In genomic region chr20:504632-505075, GRCh38 we compare ENCODE assay signal across 1 cellular context.
TF ChIP-seq lines count a peak whose summit lies in the region.

No MANE protein-coding gene starts in this region.

TF ChIP-seq in HepG2, 621 proteins besides CTCF, POLR2A, EP300 and RAD21 (continued from another document and continues in another):
- TF ChIP-seq, protein P1, sequence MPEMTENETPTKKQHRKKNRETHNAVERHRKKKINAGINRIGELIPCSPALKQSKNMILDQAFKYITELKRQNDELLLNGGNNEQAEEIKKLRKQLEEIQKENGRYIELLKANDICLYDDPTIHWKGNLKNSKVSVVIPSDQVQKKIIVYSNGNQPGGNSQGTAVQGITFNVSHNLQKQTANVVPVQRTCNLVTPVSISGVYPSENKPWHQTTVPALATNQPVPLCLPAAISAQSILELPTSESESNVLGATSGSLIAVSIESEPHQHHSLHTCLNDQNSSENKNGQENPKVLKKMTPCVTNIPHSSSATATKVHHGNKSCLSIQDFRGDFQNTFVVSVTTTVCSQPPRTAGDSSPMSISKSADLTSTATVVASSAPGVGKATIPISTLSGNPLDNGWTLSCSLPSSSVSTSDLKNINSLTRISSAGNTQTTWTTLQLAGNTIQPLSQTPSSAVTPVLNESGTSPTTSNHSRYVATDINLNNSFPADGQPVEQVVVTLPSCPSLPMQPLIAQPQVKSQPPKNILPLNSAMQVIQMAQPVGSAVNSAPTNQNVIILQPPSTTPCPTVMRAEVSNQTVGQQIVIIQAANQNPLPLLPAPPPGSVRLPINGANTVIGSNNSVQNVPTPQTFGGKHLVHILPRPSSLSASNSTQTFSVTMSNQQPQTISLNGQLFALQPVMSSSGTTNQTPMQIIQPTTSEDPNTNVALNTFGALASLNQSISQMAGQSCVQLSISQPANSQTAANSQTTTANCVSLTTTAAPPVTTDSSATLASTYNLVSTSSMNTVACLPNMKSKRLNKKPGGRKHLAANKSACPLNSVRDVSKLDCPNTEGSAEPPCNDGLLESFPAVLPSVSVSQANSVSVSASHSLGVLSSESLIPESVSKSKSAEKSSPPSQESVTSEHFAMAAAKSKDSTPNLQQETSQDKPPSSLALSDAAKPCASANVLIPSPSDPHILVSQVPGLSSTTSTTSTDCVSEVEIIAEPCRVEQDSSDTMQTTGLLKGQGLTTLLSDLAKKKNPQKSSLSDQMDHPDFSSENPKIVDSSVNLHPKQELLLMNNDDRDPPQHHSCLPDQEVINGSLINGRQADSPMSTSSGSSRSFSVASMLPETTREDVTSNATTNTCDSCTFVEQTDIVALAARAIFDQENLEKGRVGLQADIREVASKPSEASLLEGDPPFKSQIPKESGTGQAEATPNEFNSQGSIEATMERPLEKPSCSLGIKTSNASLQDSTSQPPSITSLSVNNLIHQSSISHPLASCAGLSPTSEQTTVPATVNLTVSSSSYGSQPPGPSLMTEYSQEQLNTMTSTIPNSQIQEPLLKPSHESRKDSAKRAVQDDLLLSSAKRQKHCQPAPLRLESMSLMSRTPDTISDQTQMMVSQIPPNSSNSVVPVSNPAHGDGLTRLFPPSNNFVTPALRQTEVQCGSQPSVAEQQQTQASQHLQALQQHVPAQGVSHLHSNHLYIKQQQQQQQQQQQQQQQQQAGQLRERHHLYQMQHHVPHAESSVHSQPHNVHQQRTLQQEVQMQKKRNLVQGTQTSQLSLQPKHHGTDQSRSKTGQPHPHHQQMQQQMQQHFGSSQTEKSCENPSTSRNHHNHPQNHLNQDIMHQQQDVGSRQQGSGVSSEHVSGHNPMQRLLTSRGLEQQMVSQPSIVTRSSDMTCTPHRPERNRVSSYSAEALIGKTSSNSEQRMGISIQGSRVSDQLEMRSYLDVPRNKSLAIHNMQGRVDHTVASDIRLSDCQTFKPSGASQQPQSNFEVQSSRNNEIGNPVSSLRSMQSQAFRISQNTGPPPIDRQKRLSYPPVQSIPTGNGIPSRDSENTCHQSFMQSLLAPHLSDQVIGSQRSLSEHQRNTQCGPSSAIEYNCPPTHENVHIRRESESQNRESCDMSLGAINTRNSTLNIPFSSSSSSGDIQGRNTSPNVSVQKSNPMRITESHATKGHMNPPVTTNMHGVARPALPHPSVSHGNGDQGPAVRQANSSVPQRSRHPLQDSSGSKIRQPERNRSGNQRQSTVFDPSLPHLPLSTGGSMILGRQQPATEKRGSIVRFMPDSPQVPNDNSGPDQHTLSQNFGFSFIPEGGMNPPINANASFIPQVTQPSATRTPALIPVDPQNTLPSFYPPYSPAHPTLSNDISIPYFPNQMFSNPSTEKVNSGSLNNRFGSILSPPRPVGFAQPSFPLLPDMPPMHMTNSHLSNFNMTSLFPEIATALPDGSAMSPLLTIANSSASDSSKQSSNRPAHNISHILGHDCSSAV (CRISPR knock-in tag; IDR thresholded peaks at IDR 0.05; ENCODE audit: borderline replicate concordance), result no peak
- TF ChIP-seq GLI4 (CRISPR knock-in tag; IDR thresholded peaks at IDR 0.05; ENCODE audit: borderline replicate concordance), result no peak
- TF ChIP-seq, protein P2, sequence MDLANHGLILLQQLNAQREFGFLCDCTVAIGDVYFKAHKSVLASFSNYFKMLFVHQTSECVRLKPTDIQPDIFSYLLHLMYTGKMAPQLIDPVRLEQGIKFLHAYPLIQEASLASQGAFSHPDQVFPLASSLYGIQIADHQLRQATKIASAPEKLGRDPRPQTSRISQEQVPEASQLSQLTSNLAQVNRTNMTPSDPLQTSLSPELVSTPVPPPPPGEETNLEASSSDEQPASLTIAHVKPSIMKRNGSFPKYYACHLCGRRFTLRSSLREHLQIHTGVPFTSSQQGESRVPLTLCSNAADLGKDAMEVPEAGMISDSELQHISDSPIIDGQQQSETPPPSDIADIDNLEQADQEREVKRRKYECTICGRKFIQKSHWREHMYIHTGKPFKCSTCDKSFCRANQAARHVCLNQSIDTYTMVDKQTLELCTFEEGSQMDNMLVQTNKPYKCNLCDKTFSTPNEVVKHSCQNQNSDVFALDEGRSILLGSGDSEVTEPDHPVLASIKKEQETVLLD (CRISPR knock-in tag; IDR thresholded peaks at IDR 0.05; ENCODE audit: low read depth), result no peak
- no peak for TF ChIP-seq PRMT3 (CRISPR knock-in tag; IDR thresholded peaks at IDR 0.05; ENCODE audit: borderline replicate concordance, low read depth)
- 0 out of 2 replicates have a peak, but pooled peaks have one; percentile 35 for TF ChIP-seq MIER3 (CRISPR knock-in tag; IDR thresholded peaks at IDR 0.05; ENCODE audit: borderline replicate concordance)
- TF ChIP-seq ZNF674 (CRISPR knock-in tag; IDR thresholded peaks at IDR 0.05; ENCODE audit: low read depth), result no peak
- no peak; the same call in 2 of the 3 replicates for TF ChIP-seq MXI1 (IDR thresholded peaks at IDR 0.05; ENCODE audit: borderline replicate concordance, low read depth, low read length)
- TF ChIP-seq ARNT2 (CRISPR knock-in tag; IDR thresholded peaks at IDR 0.05; ENCODE audit: low read depth), result no peak
- TF ChIP-seq SYNCRIP (IDR thresholded peaks at IDR 0.05; ENCODE audit: insufficient read depth, low read depth, low read length), result no peak
- TF ChIP-seq ZNF10 (CRISPR knock-in tag; IDR thresholded peaks at IDR 0.05; ENCODE audit: borderline replicate concordance, low read depth), result no peak
- TF ChIP-seq, protein P3, sequence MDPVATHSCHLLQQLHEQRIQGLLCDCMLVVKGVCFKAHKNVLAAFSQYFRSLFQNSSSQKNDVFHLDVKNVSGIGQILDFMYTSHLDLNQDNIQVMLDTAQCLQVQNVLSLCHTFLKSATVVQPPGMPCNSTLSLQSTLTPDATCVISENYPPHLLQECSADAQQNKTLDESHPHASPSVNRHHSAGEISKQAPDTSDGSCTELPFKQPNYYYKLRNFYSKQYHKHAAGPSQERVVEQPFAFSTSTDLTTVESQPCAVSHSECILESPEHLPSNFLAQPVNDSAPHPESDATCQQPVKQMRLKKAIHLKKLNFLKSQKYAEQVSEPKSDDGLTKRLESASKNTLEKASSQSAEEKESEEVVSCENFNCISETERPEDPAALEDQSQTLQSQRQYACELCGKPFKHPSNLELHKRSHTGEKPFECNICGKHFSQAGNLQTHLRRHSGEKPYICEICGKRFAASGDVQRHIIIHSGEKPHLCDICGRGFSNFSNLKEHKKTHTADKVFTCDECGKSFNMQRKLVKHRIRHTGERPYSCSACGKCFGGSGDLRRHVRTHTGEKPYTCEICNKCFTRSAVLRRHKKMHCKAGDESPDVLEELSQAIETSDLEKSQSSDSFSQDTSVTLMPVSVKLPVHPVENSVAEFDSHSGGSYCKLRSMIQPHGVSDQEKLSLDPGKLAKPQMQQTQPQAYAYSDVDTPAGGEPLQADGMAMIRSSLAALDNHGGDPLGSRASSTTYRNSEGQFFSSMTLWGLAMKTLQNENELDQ (CRISPR knock-in tag; IDR thresholded peaks at IDR 0.05; ENCODE audit: borderline replicate concordance), result no peak
- no peak for TF ChIP-seq ADNP (CRISPR knock-in tag; IDR thresholded peaks at IDR 0.05)
- TF ChIP-seq ZNF350 (CRISPR knock-in tag; IDR thresholded peaks at IDR 0.05; ENCODE audit: borderline replicate concordance, low read depth), result no peak
- no peak for TF ChIP-seq HNRNPK (IDR thresholded peaks at IDR 0.05; ENCODE audit: low read depth, low read length, poor library complexity, severe bottlenecking)
- TF ChIP-seq, protein P4, sequence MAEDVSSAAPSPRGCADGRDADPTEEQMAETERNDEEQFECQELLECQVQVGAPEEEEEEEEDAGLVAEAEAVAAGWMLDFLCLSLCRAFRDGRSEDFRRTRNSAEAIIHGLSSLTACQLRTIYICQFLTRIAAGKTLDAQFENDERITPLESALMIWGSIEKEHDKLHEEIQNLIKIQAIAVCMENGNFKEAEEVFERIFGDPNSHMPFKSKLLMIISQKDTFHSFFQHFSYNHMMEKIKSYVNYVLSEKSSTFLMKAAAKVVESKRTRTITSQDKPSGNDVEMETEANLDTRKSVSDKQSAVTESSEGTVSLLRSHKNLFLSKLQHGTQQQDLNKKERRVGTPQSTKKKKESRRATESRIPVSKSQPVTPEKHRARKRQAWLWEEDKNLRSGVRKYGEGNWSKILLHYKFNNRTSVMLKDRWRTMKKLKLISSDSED (CRISPR knock-in tag; IDR thresholded peaks at IDR 0.05), result no peak
- no peak for TF ChIP-seq ZNF577 (CRISPR knock-in tag; IDR thresholded peaks at IDR 0.05; ENCODE audit: borderline replicate concordance, low read depth)
- TF ChIP-seq DNMT3B (CRISPR knock-in tag; conservative IDR thresholded peaks at IDR 0.05), result no peak
- no peak for TF ChIP-seq ATF5 (CRISPR knock-in tag; IDR thresholded peaks at IDR 0.05; ENCODE audit: low read depth)
- TF ChIP-seq ZNF20 (CRISPR knock-in tag; IDR thresholded peaks at IDR 0.05), result no peak
- TF ChIP-seq ZBED4 (CRISPR knock-in tag; IDR thresholded peaks at IDR 0.05; ENCODE audit: borderline replicate concordance), result no peak
- no peak for TF ChIP-seq GTF3A (CRISPR knock-in tag; conservative IDR thresholded peaks at IDR 0.05)
- TF ChIP-seq ARID3A (IDR thresholded peaks at IDR 0.05; ENCODE audit: low read depth, low read length), result peak; percentile 80
- no peak for TF ChIP-seq RBM22 (optimal IDR thresholded peaks at IDR 0.05; ENCODE audit: low read length)
- TF ChIP-seq PCBP1 (IDR thresholded peaks at IDR 0.05; ENCODE audit: borderline replicate concordance, low read depth, low read length), result no peak
- no peak for TF ChIP-seq ZSCAN21 (CRISPR knock-in tag; IDR thresholded peaks at IDR 0.05; ENCODE audit: borderline replicate concordance)
- TF ChIP-seq ZNF251 (CRISPR knock-in tag; IDR thresholded peaks at IDR 0.05), result no peak
- TF ChIP-seq GATAD1 (CRISPR knock-in tag; IDR thresholded peaks at IDR 0.05), result no peak
- TF ChIP-seq BRD4 (CRISPR knock-in tag; IDR thresholded peaks at IDR 0.05), result no peak
- TF ChIP-seq, protein P5, sequence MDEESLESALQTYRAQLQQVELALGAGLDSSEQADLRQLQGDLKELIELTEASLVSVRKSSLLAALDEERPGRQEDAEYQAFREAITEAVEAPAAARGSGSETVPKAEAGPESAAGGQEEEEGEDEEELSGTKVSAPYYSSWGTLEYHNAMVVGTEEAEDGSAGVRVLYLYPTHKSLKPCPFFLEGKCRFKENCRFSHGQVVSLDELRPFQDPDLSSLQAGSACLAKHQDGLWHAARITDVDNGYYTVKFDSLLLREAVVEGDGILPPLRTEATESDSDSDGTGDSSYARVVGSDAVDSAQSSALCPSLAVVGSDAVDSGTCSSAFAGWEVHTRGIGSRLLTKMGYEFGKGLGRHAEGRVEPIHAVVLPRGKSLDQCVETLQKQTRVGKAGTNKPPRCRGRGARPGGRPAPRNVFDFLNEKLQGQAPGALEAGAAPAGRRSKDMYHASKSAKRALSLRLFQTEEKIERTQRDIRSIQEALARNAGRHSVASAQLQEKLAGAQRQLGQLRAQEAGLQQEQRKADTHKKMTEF (CRISPR knock-in tag; IDR thresholded peaks at IDR 0.05), result peak; percentile 53; the same call in 1 of the 2 replicates
- no peak for TF ChIP-seq ZFAT (CRISPR knock-in tag; conservative IDR thresholded peaks at IDR 0.05)
- no peak for TF ChIP-seq TBX2 (CRISPR knock-in tag; IDR thresholded peaks at IDR 0.05; ENCODE audit: borderline replicate concordance)
- no peak for TF ChIP-seq MEIS1 (CRISPR knock-in tag; IDR thresholded peaks at IDR 0.05; ENCODE audit: borderline replicate concordance)
- no peak for TF ChIP-seq AHR (CRISPR knock-in tag; IDR thresholded peaks at IDR 0.05)
- no peak for TF ChIP-seq ZNF605 (CRISPR knock-in tag; IDR thresholded peaks at IDR 0.05)
- no peak for TF ChIP-seq REXO4 (CRISPR knock-in tag; IDR thresholded peaks at IDR 0.05; ENCODE audit: borderline replicate concordance)
- TF ChIP-seq PAWR (CRISPR knock-in tag; IDR thresholded peaks at IDR 0.05; ENCODE audit: borderline replicate concordance), result no peak
- peak; percentile 51; the same call in 1 of the 2 replicates for TF ChIP-seq RXRB (CRISPR knock-in tag; IDR thresholded peaks at IDR 0.05; ENCODE audit: borderline replicate concordance)
